ENCODE assay signal across 31 cellular contexts in genomic region chr17:42603318-42603717, GRCh38. TPM values are rescaled to one million over a fixed set of nuclear protein-coding genes. Genes with fewer than 3 reads are reported as not detected.
DNase-seq lines count a peak whose midpoint lies in the region; ATAC-seq and TF ChIP-seq lines count a peak whose summit lies in the region.
"Had no signal": no experiment of that assay in that cellular context is flagged by ENCODE, and none has a peak within 500 bp of the region (broad histone marks: within the 10 kb centered on the region; RNA-seq: fewer than 3 reads in every experiment).

No MANE protein-coding gene starts in this region.

- no TSS peak for BruUV-seq in mammary epithelial cell (replicated peaks; lab: Mats Ljungman, UMichigan)

- intact Hi-C loops in mammary epithelial cell (cut with micrococcal nuclease), result no loop called here

- no peak overlapping the region for H2AFZ ChIP-seq in mammary epithelial cell (ENCODE audit: low read depth, low read length)

- H3K4me1 Mint-ChIP-seq in activated naive CD8-positive, alpha-beta T cell (ENCODE audit: low read depth), result peaks cover 67% of the 10 kb centered on the region
- peaks cover 54% of the 10 kb centered on the region for H3K4me1 Mint-ChIP-seq in activated naive CD8-positive, alpha-beta T cell treated with anti-CD3 and anti-CD28 coated beads for 36 hours
- peaks cover 47 to 71% of the 10 kb centered on the region in 2 donors for H3K4me1 Mint-ChIP-seq in effector memory CD8-positive, alpha-beta T cell (ENCODE audit: low read depth in 2 of 2)

- H3K36me3 ChIP-seq in mammary epithelial cell (ENCODE audit: insufficient read depth, low read length), result no peaks in the 10 kb centered on the region
- H3K36me3 ChIP-seq: adrenal gland, HAP-1, SJCRH30 had no signal

- H3K27me3 ChIP-seq in mammary epithelial cell (ENCODE audit: insufficient read depth, low read length), result no peaks in the 10 kb centered on the region
- H3K27me3 ChIP-seq: adrenal gland, body of pancreas, dorsolateral prefrontal cortex, Peyer's patch, SJCRH30, vagina had no signal

- no peak overlapping the region for H3K27ac ChIP-seq in mammary epithelial cell (ENCODE audit: insufficient read depth, low read depth, low read length)
- H3K27ac ChIP-seq: A549, adrenal gland, body of pancreas, dorsolateral prefrontal cortex, KMS-11, Peyer's patch, SJCRH30, vagina had no signal

- no peaks in the 10 kb centered on the region for H3K9me3 Mint-ChIP-seq in activated naive CD8-positive, alpha-beta T cell (ENCODE audit: low read depth)
- H3K9me3 Mint-ChIP-seq in activated naive CD8-positive, alpha-beta T cell treated with anti-CD3 and anti-CD28 coated beads for 36 hours, result no peaks in the 10 kb centered on the region
- no peaks in the 10 kb centered on the region for H3K9me3 Mint-ChIP-seq in effector memory CD8-positive, alpha-beta T cell
- H3K9me3 Mint-ChIP-seq: activated T-cell treated with anti-CD3 and anti-CD28 coated beads, Interleukin-2, amount 50 U/mL, for 24 hours; stimulated activated naive CD8-positive, alpha-beta T cell treated with anti-CD3 and anti-CD28 coated beads, Interleukin-15, amount 100 ng/mL, for 72 hours; T-helper 1 cell treated with Interleukin-12 subunit alpha and Interleukin-12 subunit beta and Interleukin-4 antibody, amounts not matched to agents 30 μg/mL and 1 μg/mL, for 36 hours had no signal

- peaks cover 2% of the 10 kb centered on the region for H3K36me3 Mint-ChIP-seq in activated naive CD8-positive, alpha-beta T cell
- peaks cover 9% of the 10 kb centered on the region for H3K36me3 Mint-ChIP-seq in activated naive CD8-positive, alpha-beta T cell treated with anti-CD3 and anti-CD28 coated beads for 36 hours
- H3K36me3 Mint-ChIP-seq in effector memory CD8-positive, alpha-beta T cell (ENCODE audit: insufficient read depth), result peaks cover 72% of the 10 kb centered on the region

- peak overlapping the region; percentile 32 for H3K4me3 Mint-ChIP-seq in activated naive CD8-positive, alpha-beta T cell
- no peak overlapping the region for H3K4me3 Mint-ChIP-seq in activated naive CD8-positive, alpha-beta T cell treated with anti-CD3 and anti-CD28 coated beads for 36 hours
- peak overlapping the region; percentile 23 to 54 for H3K4me3 Mint-ChIP-seq in effector memory CD8-positive, alpha-beta T cell
- H3K4me3 Mint-ChIP-seq: activated CD4-positive, alpha-beta T cell treated with anti-CD3 and anti-CD28 coated beads for 36 hours; activated T-cell treated with anti-CD3 and anti-CD28 coated beads, Interleukin-2, amount 50 U/mL, for 24 hours; stimulated activated naive CD8-positive, alpha-beta T cell treated with anti-CD3 and anti-CD28 coated beads, Interleukin-15, amount 100 ng/mL, for 72 hours; T-helper 1 cell treated with Interleukin-12 subunit alpha and Interleukin-12 subunit beta and Interleukin-4 antibody, amounts not matched to agents 30 μg/mL and 1 μg/mL, for 36 hours had no signal

- no peak overlapping the region for H3K4me2 ChIP-seq in mammary epithelial cell (ENCODE audit: insufficient read depth, low read depth, low read length)
- H3K4me2 ChIP-seq: A549, KMS-11 had no signal

- no peaks in the 10 kb centered on the region for H3K27me3 Mint-ChIP-seq in activated naive CD8-positive, alpha-beta T cell
- no peaks in the 10 kb centered on the region for H3K27me3 Mint-ChIP-seq in activated naive CD8-positive, alpha-beta T cell treated with anti-CD3 and anti-CD28 coated beads for 36 hours
- H3K27me3 Mint-ChIP-seq in effector memory CD8-positive, alpha-beta T cell, result no peaks in the 10 kb centered on the region
- H3K27me3 Mint-ChIP-seq: activated CD4-positive, alpha-beta T cell treated with anti-CD3 and anti-CD28 coated beads for 36 hours; activated T-cell treated with anti-CD3 and anti-CD28 coated beads, Interleukin-2, amount 50 U/mL, for 24 hours; stimulated activated naive CD8-positive, alpha-beta T cell treated with anti-CD3 and anti-CD28 coated beads, Interleukin-15, amount 100 ng/mL, for 72 hours had no signal

- H3K79me2 ChIP-seq in mammary epithelial cell (ENCODE audit: insufficient read depth, low read length), result peaks cover 92% of the 10 kb centered on the region

- ATAC-seq in effector memory CD8-positive, alpha-beta T cell (replicated peaks), result no peak
- ATAC-seq in GM21528 (IDR thresholded peaks at IDR 0.05; ENCODE audit: low FRiP score, unreplicated experiment), result no peak
- ATAC-seq: A549; activated CD4-positive, alpha-beta T cell treated with anti-CD3 and anti-CD28 coated beads for 36 hours; body of pancreas; left lobe of liver; stimulated activated naive CD8-positive, alpha-beta T cell treated with anti-CD3 and anti-CD28 coated beads, Interleukin-15, amount 100 ng/mL, for 72 hours had no signal

- 83% methylated on average over 6 of the region's 7 CpGs for WGBS in mammary epithelial cell (ENCODE audit: low coverage, missing lambda C conversion rate)

- H3K4me3 ChIP-seq in mammary epithelial cell (replicated peaks in 1 of 3; ENCODE audit: insufficient read depth in 1 of 3, low read depth in 2 of 3, low read length in 3 of 3), result no peak overlapping the region
- H3K4me3 ChIP-seq: A549, adrenal gland, body of pancreas, dorsolateral prefrontal cortex, HAP-1, Peyer's patch, SJCRH30, vagina had no signal

- peaks cover 8% of the 10 kb centered on the region for H3K4me1 ChIP-seq in mammary epithelial cell (ENCODE audit: insufficient read depth, low read length)
- H3K4me1 ChIP-seq: SJCRH30 had no signal

- in situ Hi-C loops in mammary epithelial cell (cut with MboI; ENCODE audit: low sequenced_read_pairs in 2 of 2), result no loop called here

- no peak overlapping the region for H3K9ac ChIP-seq in mammary epithelial cell (ENCODE audit: insufficient read depth, low read length)
- H3K9ac ChIP-seq: KMS-11 had no signal

- H3K27ac Mint-ChIP-seq in activated naive CD8-positive, alpha-beta T cell, result peak overlapping the region; percentile 56
- H3K27ac Mint-ChIP-seq in activated naive CD8-positive, alpha-beta T cell treated with anti-CD3 and anti-CD28 coated beads for 36 hours, result no peak overlapping the region
- H3K27ac Mint-ChIP-seq in effector memory CD8-positive, alpha-beta T cell, result peak overlapping the region; percentile 77 to 88
- H3K27ac Mint-ChIP-seq: activated CD4-positive, alpha-beta T cell treated with anti-CD3 and anti-CD28 coated beads for 36 hours; T-helper 1 cell treated with Interleukin-12 subunit alpha and Interleukin-12 subunit beta and Interleukin-4 antibody, amounts not matched to agents 30 μg/mL and 1 μg/mL, for 36 hours had no signal

- no peak for TF ChIP-seq CTCF in mammary epithelial cell (conservative IDR thresholded peaks at IDR 0.05 in 1 of 2, IDR thresholded peaks at IDR 0.05 in 1 of 2; ENCODE audit: extremely low read depth in 1 of 2, insufficient read depth in 1 of 2, low read depth in 1 of 2, low read length in 2 of 2)

- dilution Hi-C loops in mammary epithelial cell (cut with HindIII; ENCODE audit: low sequenced_read_pairs), result no loop called here

- CTCF ChIA-PET in mammary epithelial cell (lab: Charles Lee; ENCODE audit: low non-redundant PET), result no interaction called here

- H3K9me3 ChIP-seq in mammary epithelial cell (replicated peaks; ENCODE audit: insufficient read depth, low read length), result no peaks in the 10 kb centered on the region
- H3K9me3 ChIP-seq: A549, adrenal gland, body of pancreas, HAP-1, Peyer's patch, SJCRH30, vagina had no signal

- DNase-seq in activated naive CD8-positive, alpha-beta T cell treated with anti-CD3 and anti-CD28 coated beads for 36 hours, result no peak
- DNase-seq in NCI-H524 (lab: John Stamatoyannopoulos, UW), result peak; percentile 19 to 54
- no peak for DNase-seq in effector memory CD8-positive, alpha-beta T cell
- no peak for DNase-seq in SIG-M5 treated with dmso at 0.1 percent for 504 hours (lab: John Stamatoyannopoulos, UW; ENCODE audit: unreplicated experiment)
- no peak for DNase-seq in RKO (ENCODE audit: low spot score)
- DNase-seq in mammary epithelial cell, result no peak
- DNase-seq: activated CD4-positive, alpha-beta T cell treated with anti-CD3 and anti-CD28 coated beads for 36 hours; activated CD8-positive, alpha-beta memory T cell treated with anti-CD3 and anti-CD28 coated beads for 24 hours; activated gamma-delta T cell treated with Interleukin-2 at 50 U/mL for 16 hours; activated T-cell treated with anti-CD3 and anti-CD28 coated beads, Interleukin-2, amount 50 U/mL, for 24 hours; AML-193; body of pancreas; cerebellar nuclear complex; DMS153; dorsolateral prefrontal cortex; hypothalamus; mesendoderm; NCI-H2171 treated with DMSO at 0.1 percent for 48 hours; NCI-H526 treated with DMSO at 0.1 percent for 48 hours; SJCRH30; stimulated activated naive CD8-positive, alpha-beta T cell treated with anti-CD3 and anti-CD28 coated beads, Interleukin-15, amount 100 ng/mL, for 72 hours had no signal

- no peaks in the 10 kb centered on the region for H4K20me1 ChIP-seq in mammary epithelial cell (ENCODE audit: insufficient read depth, low read length)

RNA-seq across cellular contexts. Expression of gene RETREG3, which starts 5.9 kb away (rescaled TPM):
- 10 to 100 TPM; 18.3 to 22.7 TPM for total RNA-seq in activated naive CD8-positive, alpha-beta T cell treated with anti-CD3 and anti-CD28 coated beads for 36 hours
- total RNA-seq in mammary epithelial cell, result 10 to 100 TPM; 60.4 to 97.7 TPM
- 48.5 TPM for polyA plus RNA-seq in mammary epithelial cell
- 76.4 TPM for polyA minus RNA-seq in mammary epithelial cell

RNA-seq across cellular contexts. Expression of gene TUBG1, which starts 6.2 kb away (rescaled TPM):
- total RNA-seq in activated naive CD8-positive, alpha-beta T cell treated with anti-CD3 and anti-CD28 coated beads for 36 hours, result 10 to 100 TPM; 93.1 to 95.4 TPM
- 100 to 1,000 TPM in 1 of 2 donors, 10 to 100 TPM in 1; 43.0 to 133 TPM for total RNA-seq in mammary epithelial cell
- polyA plus RNA-seq in mammary epithelial cell, result 245 TPM
- 195 TPM for polyA minus RNA-seq in mammary epithelial cell

RNA-seq across cellular contexts. Expression of gene PSMC3IP, which starts 25.8 kb away (rescaled TPM):
- 10 to 100 TPM; 32.5 to 36.2 TPM for total RNA-seq in activated naive CD8-positive, alpha-beta T cell treated with anti-CD3 and anti-CD28 coated beads for 36 hours
- 10 to 100 TPM in 1 of 2 donors, 1 to 10 TPM in 1; 2.2 to 25.2 TPM for total RNA-seq in mammary epithelial cell
- polyA plus RNA-seq in mammary epithelial cell, result 14.4 TPM
- 8.2 TPM for polyA minus RNA-seq in mammary epithelial cell

RNA-seq across cellular contexts. Expression of gene MLX, which starts 36.4 kb away (rescaled TPM):
- 10 to 100 TPM; 57.3 to 57.5 TPM for total RNA-seq in activated naive CD8-positive, alpha-beta T cell treated with anti-CD3 and anti-CD28 coated beads for 36 hours
- total RNA-seq in mammary epithelial cell, result 10 to 100 TPM; 24.5 to 40.4 TPM
- 49.3 TPM for polyA plus RNA-seq in mammary epithelial cell
- 26.6 TPM for polyA minus RNA-seq in mammary epithelial cell

RNA-seq across cellular contexts. Expression of gene COASY, which starts 41.4 kb away (rescaled TPM):
- 100 to 1,000 TPM; 111 TPM for total RNA-seq in activated naive CD8-positive, alpha-beta T cell treated with anti-CD3 and anti-CD28 coated beads for 36 hours
- 10 to 100 TPM; 26.0 to 90.1 TPM for total RNA-seq in mammary epithelial cell
- 61.1 TPM for polyA plus RNA-seq in mammary epithelial cell
- 92.7 TPM for polyA minus RNA-seq in mammary epithelial cell

Comparison
In these comparisons a context has a peak if more than half of its experiments do, and no peak if none do; other contexts are left out.
1. DNase-seq: peak in NCI-H524 (2 of 2); none in activated naive CD8-positive, alpha-beta T cell treated with anti-CD3 and anti-CD28 coated beads for 36 hours (single experiment), effector memory CD8-positive, alpha-beta T cell (0 of 3), SIG-M5 treated with dmso at 0.1 percent for 504 hours (single experiment), RKO (single experiment) and mammary epithelial cell (single experiment).